27 cellular contexts compared by ENCODE assay signal in the genomic region with DNA sequence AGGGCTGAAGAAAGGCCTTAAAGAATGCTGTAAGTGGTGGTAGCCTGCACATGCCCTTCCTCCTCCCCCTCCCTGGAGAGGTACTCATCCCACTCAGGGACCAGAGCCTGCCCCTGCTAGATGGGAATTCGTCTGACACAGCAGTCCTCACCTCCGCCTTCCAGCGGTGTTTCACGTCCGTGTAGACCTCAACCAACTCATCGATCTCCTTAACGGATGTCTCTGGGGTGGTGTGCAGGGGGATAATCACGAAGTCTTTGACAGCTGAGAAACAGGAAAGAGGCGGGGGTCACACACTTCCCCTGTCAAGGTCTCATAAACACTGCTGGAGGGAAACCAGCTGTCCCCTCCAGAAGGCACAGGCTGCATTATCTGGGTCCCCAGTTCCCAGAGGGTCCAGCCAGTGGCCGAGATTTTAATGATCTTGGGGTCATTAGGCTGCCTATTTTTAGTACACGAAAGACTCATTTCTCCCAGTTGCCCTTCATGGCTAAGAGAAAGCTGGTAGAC. TPM values are rescaled to one million over a fixed set of nuclear protein-coding genes. Genes with fewer than 3 reads are reported as not detected.
DNase-seq lines count a peak whose midpoint lies in the region; ATAC-seq, FAIRE-seq and TF ChIP-seq lines count a peak whose summit lies in the region.
"Had no signal": no experiment of that assay in that cellular context is flagged by ENCODE, and none has a peak within 500 bp of the region (broad histone marks: within the 10 kb centered on the region; RNA-seq: fewer than 3 reads in every experiment).

No MANE protein-coding gene starts in this region.

- TF ChIP-seq EP300 in HepG2 (IDR thresholded peaks at IDR 0.05; ENCODE audit: low read depth in 2 of 2, low read length in 2 of 2) (no peak), HepG2 (CRISPR knock-in tag; IDR thresholded peaks at IDR 0.05; ENCODE audit: borderline replicate concordance) (no peak)

- BruUV-seq in HepG2 (replicated peaks; lab: Mats Ljungman, UMichigan), result TSS peak; percentile 91
- BruUV-seq in MCF 10A (replicated peaks; lab: Mats Ljungman, UMichigan), result no TSS peak

- no peaks in the 10 kb centered on the region for H3K9me3 ChIP-seq in Loucy (ENCODE audit: insufficient read depth, low read depth, low read length)
- no peaks in the 10 kb centered on the region for H3K9me3 ChIP-seq in HepG2 (ENCODE audit: low read length)
- peaks cover 0 to 6% (median 0%) of the 10 kb centered on the region in 8 donors for H3K9me3 ChIP-seq in spleen
- H3K9me3 ChIP-seq: SJSA1 had no signal

- H3K4me3 Mint-ChIP-seq in MCF 10A (ENCODE audit: unreplicated experiment), result no peak overlapping the region
- H3K4me3 Mint-ChIP-seq: activated CD8-positive, alpha-beta T cell treated with anti-CD3 and anti-CD28 coated beads, Interleukin-2, amount 10 ng/mL, durations not matched to agents 7 days and 5 days; activated naive CD8-positive, alpha-beta T cell; activated T-cell treated with anti-CD3 and anti-CD28 coated beads, Interleukin-2, amount 50 U/mL, for 72 hours; CD8-positive, alpha-beta T cell; WTC11 had no signal

- no peaks in the 10 kb centered on the region for H3K9me3 Mint-ChIP-seq in MCF 10A (ENCODE audit: unreplicated experiment)

- no peaks in the 10 kb centered on the region for H3K79me1 ChIP-seq in mesendoderm (ENCODE audit: low read length)

- H3K4me2 ChIP-seq in Loucy (ENCODE audit: low read depth, low read length, poor library complexity, severe bottlenecking), result peak overlapping the region; percentile 73
- H3K4me2 ChIP-seq in HepG2 (ENCODE audit: low read depth, low read length), result peak overlapping the region; percentile 57
- H3K4me2 ChIP-seq in mesendoderm (ENCODE audit: low read length), result no peak overlapping the region
- H3K4me2 ChIP-seq: smooth muscle cell had no signal

- H3K27me3 ChIP-seq in Loucy (ENCODE audit: insufficient read depth, low read length, poor library complexity, severe bottlenecking) (no peaks in the 10 kb centered on the region), HepG2 (ENCODE audit: control insufficient read depth in 1 of 2, insufficient read depth in 2 of 2, low read length in 2 of 2) (no peaks in the 10 kb centered on the region), spleen (replicated peaks in 1 of 7) (no peaks in the 10 kb centered on the region), mesendoderm (ENCODE audit: insufficient read depth, low read length, poor library complexity) (no peaks in the 10 kb centered on the region)
- H3K27me3 ChIP-seq: SJSA1 had no signal

- H2BK5ac ChIP-seq in mesendoderm (ENCODE audit: low read length), result no peak overlapping the region

- peak overlapping the region; percentile 74; the same call in 1 of the 2 replicates for H2AFZ ChIP-seq in Loucy (ENCODE audit: low read length)
- H2AFZ ChIP-seq in HepG2 (ENCODE audit: low read length), result no peak overlapping the region

- H3K9ac ChIP-seq in Loucy (ENCODE audit: low read depth, low read length, poor library complexity, severe bottlenecking) (peak overlapping the region; percentile 17), HepG2 (ENCODE audit: insufficient read depth, low read depth, low read length) (peak overlapping the region; percentile 50), mesendoderm (ENCODE audit: low read length) (no peak overlapping the region)

- in situ Hi-C loops in HepG2 (cut with HindIII; ENCODE audit: extremely low pct_ligation_motif_present, low pct_unique_long_range_greater_than_20kb), result no loop called here

- no peaks in the 10 kb centered on the region for H3K4me1 Mint-ChIP-seq in MCF 10A (ENCODE audit: insufficient read depth, unreplicated experiment)
- H3K4me1 Mint-ChIP-seq: WTC11 had no signal

- no peak for FAIRE-seq in HepG2 (lab: Jason Lieb, UNC)
- FAIRE-seq: colon had no signal

- H2AK5ac ChIP-seq in mesendoderm (ENCODE audit: low read length), result no peak overlapping the region

- H3F3A ChIP-seq in Loucy (ENCODE audit: low read depth), result no peaks in the 10 kb centered on the region

- H3K27ac ChIP-seq in HepG2 (ENCODE audit: extremely low read length, insufficient read depth, low read length) (peak overlapping the region; percentile 89), spleen (peak overlapping the region; percentile 50 to 85 (median 78)), mesendoderm (ENCODE audit: low read depth, low read length) (no peak overlapping the region)
- H3K27ac ChIP-seq: SJSA1 had no signal

- H4K5ac ChIP-seq in mesendoderm (ENCODE audit: low read length), result no peak overlapping the region

- TF ChIP-seq POLR2A in HepG2 (IDR thresholded peaks at IDR 0.05; ENCODE audit: insufficient read depth in 1 of 2, low read depth in 2 of 2, low read length in 2 of 2) (no peak), spleen (IDR thresholded peaks at IDR 0.05) (no peak)

- no peak overlapping the region for H2BK15ac ChIP-seq in mesendoderm (replicated peaks; ENCODE audit: low read depth)

- CTCF ChIA-PET in HepG2 (lab: Yijun Ruan, JAX; ENCODE audit: low intra/inter-chr PET ratio, low total read pairs) (no interaction called here), MCF 10A (lab: Yijun Ruan, JAX) (interaction anchor here (0.6 to 1.7 kb wide), 6 partner anchors 7 to 794 kb away, joined by 3 to 8 read pairs (median 5); no protein-coding TSS in a partner anchor), GM10248 (lab: Yijun Ruan, JAX) (interaction anchor here (0.7 to 7.9 kb wide), 10 partner anchors 12 to 194 kb away, joined by 3 to 142 read pairs (median 4); a partner anchor contains a TSS)

- TF ChIP-seq CTCF in Loucy (conservative IDR thresholded peaks at IDR 0.05; ENCODE audit: low read length) (no peak), HepG2 (CRISPR knock-in tag; IDR thresholded peaks at IDR 0.05) (no peak), spleen (IDR thresholded peaks at IDR 0.05 in 8 of 11, conservative IDR thresholded peaks at IDR 0.05 in 3 of 11) (no peak), MCF 10A (IDR thresholded peaks at IDR 0.05; ENCODE audit: unreplicated experiment) (no peak), GM10248 (IDR thresholded peaks at IDR 0.05; ENCODE audit: control extremely low read depth, extremely low read depth, low read depth, missing control alignments) (no peak)

- DNase-seq in HepG2 (ENCODE audit: low spot score) (no peak), spleen (no peak), putamen (ENCODE audit: low spot score) (no peak), MCF 10A (ENCODE audit: unreplicated experiment) (no peak), GM10248 (ENCODE audit: extremely low spot score) (no peak), mesendoderm (no peak)
- DNase-seq: activated CD8-positive, alpha-beta T cell treated with anti-CD3 and anti-CD28 coated beads, Interleukin-2, amount 10 ng/mL, durations not matched to agents 7 days and 5 days; activated T-cell treated with anti-CD3 and anti-CD28 coated beads, Interleukin-2, amount 50 U/mL, for 72 hours; CD8-positive, alpha-beta T cell; DMS53; HCEC 1CT; mammary epithelial cell; naive thymus-derived CD8-positive, alpha-beta T cell; NCI-H187; NCI-H2227 treated with DMSO at 0.1 percent for 48 hours; NCI-H82; stimulated activated CD4-positive, alpha-beta T cell treated with anti-CD3 and anti-CD28 coated beads, Interleukin-4, amount 100 ng/mL, for 4 hours had no signal

- 70% methylated on average over 11 of the region's 11 CpGs for WGBS in HepG2 (ENCODE audit: low lambda C conversion rate)
- WGBS in spleen, 5 donors, result 1 to 9% (median 8%) methylated on average over 9 to 11 of the region's 11 CpGs
- WGBS in mesendoderm (ENCODE audit: extremely low coverage, insufficient coverage, low lambda C conversion rate), result no CpG with 5 or more reads among the region's 11 CpGs

- H3K9me2 ChIP-seq in Loucy (replicated peaks; ENCODE audit: low read depth, low read length), result no peaks in the 10 kb centered on the region

- peak overlapping the region; percentile 1; the same call in 1 of the 2 replicates for H3K4me3 ChIP-seq in GM08714 (ENCODE audit: low read length)
- peak overlapping the region; percentile 52 for H3K4me3 ChIP-seq in Loucy (ENCODE audit: low read length, poor library complexity, severe bottlenecking)
- no peak overlapping the region for H3K4me3 ChIP-seq in HepG2 (replicated peaks in 1 of 3; ENCODE audit: insufficient read depth in 1 of 3, low read depth in 2 of 3, low read length in 3 of 3)
- peak overlapping the region in 2 of 8 donors; percentile 19 to 50 for H3K4me3 ChIP-seq in spleen
- H3K4me3 ChIP-seq in mesendoderm (ENCODE audit: low read length), result no peak overlapping the region
- H3K4me3 ChIP-seq: SJSA1, smooth muscle cell had no signal

- H3K79me2 ChIP-seq in Loucy (ENCODE audit: insufficient read depth, low read length) (no peaks in the 10 kb centered on the region), HepG2 (ENCODE audit: insufficient read depth, low read length) (no peaks in the 10 kb centered on the region), mesendoderm (ENCODE audit: control insufficient read depth, insufficient read depth, low read length) (no peaks in the 10 kb centered on the region)

- H3K27me3 Mint-ChIP-seq in MCF 10A (ENCODE audit: insufficient read depth, unreplicated experiment), result peaks cover 10% of the 10 kb centered on the region
- H3K27me3 Mint-ChIP-seq: progenitor cell of endocrine pancreas had no signal

- H3K23ac ChIP-seq in mesendoderm (ENCODE audit: low read length), result no peak overlapping the region

- H4K20me1 ChIP-seq in Loucy (ENCODE audit: insufficient read depth, low read length, poor library complexity, severe bottlenecking), result no peaks in the 10 kb centered on the region
- no peaks in the 10 kb centered on the region for H4K20me1 ChIP-seq in HepG2 (ENCODE audit: insufficient read depth, low read length)

- H3K18ac ChIP-seq in mesendoderm (ENCODE audit: low read length), result no peak overlapping the region

- H3K27ac Mint-ChIP-seq in MCF 10A (ENCODE audit: low read depth, unreplicated experiment), result no peak overlapping the region
- H3K27ac Mint-ChIP-seq: activated CD8-positive, alpha-beta T cell treated with anti-CD3 and anti-CD28 coated beads, Interleukin-2, amount 10 ng/mL, durations not matched to agents 7 days and 5 days; activated naive CD8-positive, alpha-beta T cell; activated T-cell treated with anti-CD3 and anti-CD28 coated beads, Interleukin-2, amount 50 U/mL, for 72 hours; CD8-positive, alpha-beta T cell; progenitor cell of endocrine pancreas; WTC11 had no signal

- ATAC-seq in HepG2, result peak; percentile 53
- ATAC-seq: activated CD8-positive, alpha-beta T cell treated with anti-CD3 and anti-CD28 coated beads, Interleukin-2, amount 10 ng/mL, durations not matched to agents 7 days and 5 days; CD8-positive, alpha-beta T cell; naive thymus-derived CD8-positive, alpha-beta T cell; Panc1; WTC11 had no signal

- H3K4me1 ChIP-seq in Loucy (ENCODE audit: insufficient read depth, low read length, poor library complexity, severe bottlenecking) (peaks cover 20% of the 10 kb centered on the region), HepG2 (ENCODE audit: insufficient read depth, low read length) (peaks cover 96% of the 10 kb centered on the region), spleen (peaks cover 43 to 86% (median 69%) of the 10 kb centered on the region in 6 donors), mesendoderm (ENCODE audit: control insufficient read depth, low read depth, low read length) (no peaks in the 10 kb centered on the region)

- no peaks in the 10 kb centered on the region for H3K36me3 Mint-ChIP-seq in MCF 10A (ENCODE audit: insufficient read depth, unreplicated experiment)
- H3K36me3 Mint-ChIP-seq: CD8-positive, alpha-beta T cell; WTC11 had no signal

- no peak overlapping the region for H3K56ac ChIP-seq in mesendoderm (ENCODE audit: low read length)

- POLR2A ChIA-PET in HepG2 (lab: Yijun Ruan, JAX) (interaction anchor here (0.8 to 1.5 kb wide), 7 partner anchors 8 to 105 kb away, joined by 3 to 8 read pairs (median 4); a partner anchor contains a TSS), MCF 10A (lab: Yijun Ruan, JAX) (interaction anchor here (0.7 to 2.7 kb wide), 5 partner anchors 12 to 190 kb away, joined by 3 to 10 read pairs (median 3); a partner anchor contains a TSS), GM10248 (lab: Yijun Ruan, JAX) (interaction anchor here (0.5 to 1.6 kb wide), 4 partner anchors 9 to 15 kb away, joined by 3 to 7 read pairs (median 4); a partner anchor contains a TSS)

- H4K8ac ChIP-seq in mesendoderm (ENCODE audit: low read depth, low read length), result no peak overlapping the region

- intact Hi-C loops in HepG2 (cut with micrococcal nuclease; ENCODE audit: unreplicated experiment), result loop anchor here (1.0 kb wide), 1 partner anchor 8 kb away; no protein-coding TSS in a partner anchor
- intact Hi-C loops in spleen (cut with DNase I; ENCODE audit: low total_unique reads), result no loop called here
- intact Hi-C loops in MCF 10A (cut with micrococcal nuclease), result no loop called here

- no peak overlapping the region for H2BK120ac ChIP-seq in mesendoderm (ENCODE audit: low read depth, low read length)

- H3K4ac ChIP-seq in mesendoderm (ENCODE audit: low read depth, low read length), result no peak overlapping the region

- no peaks in the 10 kb centered on the region for H3K36me3 ChIP-seq in Loucy (ENCODE audit: insufficient read depth, low read length)
- no peaks in the 10 kb centered on the region for H3K36me3 ChIP-seq in HepG2 (replicated peaks in 1 of 2; ENCODE audit: control insufficient read depth in 1 of 2, insufficient read depth in 2 of 2, low read length in 2 of 2)
- peaks cover 0 to 24% (median under 1%) of the 10 kb centered on the region in 6 donors for H3K36me3 ChIP-seq in spleen
- no peaks in the 10 kb centered on the region for H3K36me3 ChIP-seq in mesendoderm (ENCODE audit: control insufficient read depth, insufficient read depth, low read length)
- H3K36me3 ChIP-seq: SJSA1 had no signal

- TF ChIP-seq RAD21 in HepG2 (CRISPR knock-in tag; IDR thresholded peaks at IDR 0.05), result no peak

RNA-seq across cellular contexts. Expression of a gene that starts 9.9 kb away (rescaled TPM):
- total RNA-seq in HepG2 (2016; rRNA removed; fragmentation: Illumina TruSeq; extraction: Trizol) (0.55 and 0.86 TPM in 2 replicates), spleen (100 to 1,000 TPM in 6 of 7 donors, 10 to 100 TPM in 1; 64.7 to 245 (median 172) TPM), MCF 10A (2022) (not detected in 2 replicates)
- 0.30 TPM in 1 of 2 replicates, not detected in the other for total RNA-seq in HepG2 (2016; cell fraction: cytosol; rRNA removed; fragmentation: Illumina TruSeq; extraction: Trizol; ENCODE audit: low read depth)
- total RNA-seq in HepG2 (2016; cell fraction: insoluble cytoplasmic fraction; rRNA removed; fragmentation: Illumina TruSeq; extraction: Trizol), result 0.61 and 0.73 TPM in 2 replicates
- 0.53 and 1.1 TPM in 2 replicates for total RNA-seq in HepG2 (2016; cell fraction: membrane; rRNA removed; fragmentation: Illumina TruSeq; extraction: Trizol)
- total RNA-seq in HepG2 (2016; cell fraction: nucleus; rRNA removed; fragmentation: Illumina TruSeq; extraction: Trizol), result 0.22 TPM in 1 of 2 replicates, not detected in the other
- polyA plus RNA-seq in HepG2 (2011; rRNA removed) (1.0 and 1.7 TPM in 2 replicates), spleen (100 to 1,000 TPM in 1 of 3 donors, 10 to 100 TPM in 2; 52.1 to 102 (median 52.9) TPM)
- 1.0 and 1.3 TPM in 2 replicates for polyA plus RNA-seq in HepG2 (2011; cell fraction: cytosol; rRNA removed)
- 0.43 and 0.51 TPM in 2 replicates for polyA plus RNA-seq in HepG2 (2011; cell fraction: nucleus; rRNA removed)
- polyA plus RNA-seq in HepG2 (2012), result 0.33 and 2.5 TPM in 2 replicates
- polyA plus RNA-seq in HepG2 (2016; cell fraction: cytosol; fragmentation: Illumina TruSeq; extraction: Trizol; ENCODE audit: low read depth), result 0.27 and 0.35 TPM in 2 replicates
- polyA plus RNA-seq in HepG2 (2016; cell fraction: insoluble cytoplasmic fraction; fragmentation: Illumina TruSeq; extraction: Trizol; ENCODE audit: low read depth), result 0.44 and 0.59 TPM in 2 replicates
- polyA plus RNA-seq in HepG2 (2016; cell fraction: membrane; fragmentation: Illumina TruSeq; extraction: Trizol; ENCODE audit: low read depth), result 0.34 and 0.37 TPM in 2 replicates
- 0.55 TPM in 1 of 2 replicates, not detected in the other for polyA plus RNA-seq in HepG2 (2016; cell fraction: nucleus; fragmentation: Illumina TruSeq; extraction: Trizol; ENCODE audit: insufficient read depth, low read depth)
- 0.14 and 1.8 TPM in 2 replicates for polyA minus RNA-seq in HepG2 (2011; rRNA and poly(A)+ RNA removed; ENCODE audit: low replicate concordance)
- polyA minus RNA-seq in HepG2 (2011; cell fraction: cytosol; rRNA and poly(A)+ RNA removed), result 0.88 TPM in 1 of 2 replicates, not detected in the other
- 0.77 and 0.87 TPM in 2 replicates for polyA minus RNA-seq in HepG2 (2011; cell fraction: nucleus; rRNA and poly(A)+ RNA removed)
- polyA plus RNA-seq in mesendoderm (2013, experiment 1 of 2), result not detected
- polyA plus RNA-seq in mesendoderm (2013, experiment 2 of 2), result not detected
- total RNA-seq: activated CD8-positive, alpha-beta T cell treated with anti-CD3 and anti-CD28 coated beads, Interleukin-2, amount 10 ng/mL, durations not matched to agents 7 days and 5 days; activated T-cell treated with anti-CD3 and anti-CD28 coated beads, Interleukin-2, amount 50 U/mL, for 72 hours; CD8-positive, alpha-beta T cell; mammary epithelial cell; progenitor cell of endocrine pancreas; SJSA1; smooth muscle cell; T-helper 2 cell treated with Interferon-gamma antibody and Interleukin-4, amounts not matched to agents 100 ng/mL and 5 ng/mL, for 36 hours; WTC11 had no signal
- polyA plus RNA-seq: mammary epithelial cell; naive thymus-derived CD8-positive, alpha-beta T cell had no signal

RNA-seq across cellular contexts. Expression of a gene that starts 36.7 kb away (rescaled TPM):
- total RNA-seq in HepG2 (2016; rRNA removed; fragmentation: Illumina TruSeq; extraction: Trizol) (5.7 and 9.0 TPM in 2 replicates), spleen (10 to 100 TPM; 42.9 to 79.9 (median 59.8) TPM), MCF 10A (2022) (3.4 and 3.9 TPM in 2 replicates)
- total RNA-seq in HepG2 (2016; cell fraction: cytosol; rRNA removed; fragmentation: Illumina TruSeq; extraction: Trizol; ENCODE audit: low read depth), result 4.3 and 4.9 TPM in 2 replicates
- total RNA-seq in HepG2 (2016; cell fraction: insoluble cytoplasmic fraction; rRNA removed; fragmentation: Illumina TruSeq; extraction: Trizol), result 4.8 and 8.8 TPM in 2 replicates
- 7.3 and 7.9 TPM in 2 replicates for total RNA-seq in HepG2 (2016; cell fraction: membrane; rRNA removed; fragmentation: Illumina TruSeq; extraction: Trizol)
- total RNA-seq in HepG2 (2016; cell fraction: nucleus; rRNA removed; fragmentation: Illumina TruSeq; extraction: Trizol), result 7.5 and 8.4 TPM in 2 replicates
- polyA plus RNA-seq in HepG2 (2011; rRNA removed) (16.5 and 17.2 TPM in 2 replicates), spleen (10 to 100 TPM; 17.2 to 39.3 (median 34.9) TPM)
- polyA plus RNA-seq in HepG2 (2011; cell fraction: cytosol; rRNA removed), result 17.9 and 18.6 TPM in 2 replicates
- polyA plus RNA-seq in HepG2 (2011; cell fraction: nucleus; rRNA removed), result 10.2 and 11.0 TPM in 2 replicates
- polyA plus RNA-seq in HepG2 (2012), result 7.6 and 9.4 TPM in 2 replicates
- 3.4 and 4.3 TPM in 2 replicates for polyA plus RNA-seq in HepG2 (2016; cell fraction: cytosol; fragmentation: Illumina TruSeq; extraction: Trizol; ENCODE audit: low read depth)
- 4.7 and 5.8 TPM in 2 replicates for polyA plus RNA-seq in HepG2 (2016; cell fraction: insoluble cytoplasmic fraction; fragmentation: Illumina TruSeq; extraction: Trizol; ENCODE audit: low read depth)
- 4.9 and 6.1 TPM in 2 replicates for polyA plus RNA-seq in HepG2 (2016; cell fraction: membrane; fragmentation: Illumina TruSeq; extraction: Trizol; ENCODE audit: low read depth)
- polyA plus RNA-seq in HepG2 (2016; cell fraction: nucleus; fragmentation: Illumina TruSeq; extraction: Trizol; ENCODE audit: insufficient read depth, low read depth), result 9.1 and 12.2 TPM in 2 replicates
- 34.5 and 67.6 TPM in 2 replicates for polyA minus RNA-seq in HepG2 (2011; rRNA and poly(A)+ RNA removed; ENCODE audit: low replicate concordance)
- 10.7 and 12.8 TPM in 2 replicates for polyA minus RNA-seq in HepG2 (2011; cell fraction: cytosol; rRNA and poly(A)+ RNA removed)
- 12.6 and 14.9 TPM in 2 replicates for polyA minus RNA-seq in HepG2 (2011; cell fraction: nucleus; rRNA and poly(A)+ RNA removed)
- 2.7 TPM for polyA plus RNA-seq in mesendoderm (2013, experiment 1 of 2)
- 2.5 TPM for polyA plus RNA-seq in mesendoderm (2013, experiment 2 of 2)

Comparison
In these comparisons a context has a peak if more than half of its experiments do, and no peak if none do; other contexts are left out.
1. H3K4me3 ChIP-seq: peak in GM08714 (single experiment) and Loucy (single experiment); none in HepG2 (0 of 3) and mesendoderm (single experiment).
2. RNA of a gene that starts 9.9 kb away (total RNA-seq): 64.7 to 245 TPM in spleen; 0.22 to 1.1 TPM in HepG2 and not detected in MCF 10A; every median in the first group is over 10 times any median in the second.